ENCODE assay signal across 13 cellular contexts in genomic region chr3:5499404-5499803, GRCh38.
DNase-seq lines count a peak whose midpoint lies in the region; ATAC-seq and TF ChIP-seq lines count a peak whose summit lies in the region.
"Had no signal": no experiment of that assay in that cellular context is flagged by ENCODE, and none has a peak within 500 bp of the region (broad histone marks: within the 10 kb centered on the region; RNA-seq: fewer than 3 reads in every experiment).

No MANE protein-coding gene starts in this region.

- no peaks in the 10 kb centered on the region for H3K9me3 Mint-ChIP-seq in activated naive CD4-positive, alpha-beta T cell treated with anti-CD3 and anti-CD28 coated beads for 36 hours
- H3K9me3 Mint-ChIP-seq: endodermal cell had no signal

- no peaks in the 10 kb centered on the region for H3K36me3 Mint-ChIP-seq in activated naive CD4-positive, alpha-beta T cell treated with anti-CD3 and anti-CD28 coated beads for 36 hours (ENCODE audit: low read depth)
- H3K36me3 Mint-ChIP-seq: activated naive CD8-positive, alpha-beta T cell treated with anti-CD3 and anti-CD28 coated beads, Interleukin-2, amount 10 ng/mL, durations not matched to agents 7 days and 5 days had no signal

- no peaks in the 10 kb centered on the region for H3K27me3 ChIP-seq in spleen (replicated peaks in 1 of 7)
- H3K27me3 ChIP-seq: SJSA1 had no signal

- peak; percentile 90 for ATAC-seq in GM18517 (IDR thresholded peaks at IDR 0.05; ENCODE audit: unreplicated experiment)
- ATAC-seq in GM21390 (IDR thresholded peaks at IDR 0.05; ENCODE audit: unreplicated experiment) = peak; percentile 79
- ATAC-seq in HG03045 (IDR thresholded peaks at IDR 0.05; ENCODE audit: unreplicated experiment) = peak; percentile 85
- ATAC-seq in Right ventricle myocardium superior (ENCODE audit: poor library complexity) = no peak

- H3K27ac ChIP-seq in spleen = no peak overlapping the region
- H3K27ac ChIP-seq: SJSA1 had no signal

- DNase-seq in NCI-H524 (lab: John Stamatoyannopoulos, UW) (peak; percentile 39 to 66), Right ventricle myocardium superior (no peak), spleen (no peak)
- DNase-seq in activated CD4-positive, alpha-beta T cell treated with anti-CD3 and anti-CD28 coated beads, Interleukin-2, amount 50 U/mL, for 1 hour = no peak
- DNase-seq in activated naive CD4-positive, alpha-beta T cell treated with anti-CD3 and anti-CD28 coated beads for 36 hours = no peak
- DNase-seq: activated CD4-positive, alpha-beta T cell treated with anti-CD3 and anti-CD28 coated beads for 4 hours; activated naive CD8-positive, alpha-beta T cell treated with anti-CD3 and anti-CD28 coated beads, Interleukin-2, amount 10 ng/mL, durations not matched to agents 7 days and 5 days; endodermal cell; NCI-H1694 treated with DMSO at 0.1 percent for 48 hours had no signal

- H3K4me3 ChIP-seq in spleen = no peak overlapping the region
- H3K4me3 ChIP-seq: SJSA1 had no signal

- intact Hi-C loops in Right ventricle myocardium superior (cut with DNase I) = no loop called here
- intact Hi-C loops in activated naive CD4-positive, alpha-beta T cell treated with anti-CD3 and anti-CD28 coated beads for 36 hours (cut with micrococcal nuclease) = no loop called here
- intact Hi-C loops in spleen (cut with DNase I; ENCODE audit: low total_unique reads) = no loop called here

- TF ChIP-seq POLR2A in spleen (IDR thresholded peaks at IDR 0.05) = no peak

- TF ChIP-seq CTCF in spleen (IDR thresholded peaks at IDR 0.05 in 8 of 11, conservative IDR thresholded peaks at IDR 0.05 in 3 of 11) = no peak

- H3K27ac Mint-ChIP-seq in activated naive CD4-positive, alpha-beta T cell treated with anti-CD3 and anti-CD28 coated beads for 36 hours = no peak overlapping the region
- H3K27ac Mint-ChIP-seq: activated naive CD8-positive, alpha-beta T cell treated with anti-CD3 and anti-CD28 coated beads, Interleukin-2, amount 10 ng/mL, durations not matched to agents 7 days and 5 days; endodermal cell had no signal

- no peaks in the 10 kb centered on the region for H3K4me1 ChIP-seq in spleen
- H3K4me1 ChIP-seq: SJSA1 had no signal

- CTCF ChIA-PET in activated naive CD4-positive, alpha-beta T cell treated with anti-CD3 and anti-CD28 coated beads for 36 hours (lab: Charles Lee) = no interaction called here

- no peaks in the 10 kb centered on the region for H3K4me1 Mint-ChIP-seq in activated naive CD4-positive, alpha-beta T cell treated with anti-CD3 and anti-CD28 coated beads for 36 hours (ENCODE audit: low read depth)
- H3K4me1 Mint-ChIP-seq: endodermal cell had no signal

- WGBS in spleen, 5 donors = 50 to 71% (median 63%) methylated on average over 1 of the region's 1 CpG

- H3K36me3 ChIP-seq in spleen = no peaks in the 10 kb centered on the region
- H3K36me3 ChIP-seq: SJSA1 had no signal

- H3K27me3 Mint-ChIP-seq in activated naive CD4-positive, alpha-beta T cell treated with anti-CD3 and anti-CD28 coated beads for 36 hours (ENCODE audit: low read depth) = no peaks in the 10 kb centered on the region
- H3K27me3 Mint-ChIP-seq: activated naive CD8-positive, alpha-beta T cell treated with anti-CD3 and anti-CD28 coated beads, Interleukin-2, amount 10 ng/mL, durations not matched to agents 7 days and 5 days had no signal

- no peaks in the 10 kb centered on the region for H3K9me3 ChIP-seq in spleen
- H3K9me3 ChIP-seq: SJSA1 had no signal

- H3K4me3 Mint-ChIP-seq in activated naive CD4-positive, alpha-beta T cell treated with anti-CD3 and anti-CD28 coated beads for 36 hours = no peak overlapping the region
- H3K4me3 Mint-ChIP-seq: activated naive CD8-positive, alpha-beta T cell treated with anti-CD3 and anti-CD28 coated beads, Interleukin-2, amount 10 ng/mL, durations not matched to agents 7 days and 5 days; endodermal cell had no signal

Comparison
In these comparisons a context has a peak if more than half of its experiments do, and no peak if none do; other contexts are left out.
1. DNase-seq: peak in NCI-H524 (2 of 2); none in activated CD4-positive, alpha-beta T cell treated with anti-CD3 and anti-CD28 coated beads, Interleukin-2, amount 50 U/mL, for 1 hour (single experiment), Right ventricle myocardium superior (single experiment), activated naive CD4-positive, alpha-beta T cell treated with anti-CD3 and anti-CD28 coated beads for 36 hours (single experiment) and spleen (single experiment).